In genomic region chr7:30396379-30396778, GRCh38 we compare ENCODE assay signal across 16 cellular contexts.
A peak's percentile ranks its signal among the peaks of the same experiment; 100 is the strongest.
DNase-seq lines count a peak whose midpoint lies in the region; ATAC-seq and TF ChIP-seq lines count a peak whose summit lies in the region.
"Had no signal": no experiment of that assay in that cellular context is flagged by ENCODE, and none has a peak within 500 bp of the region (broad histone marks: within the 10 kb centered on the region; RNA-seq: fewer than 3 reads in every experiment).

No MANE protein-coding gene starts in this region.

- no peaks in the 10 kb centered on the region for H3K9me3 ChIP-seq in heart right ventricle
- H3K9me3 ChIP-seq: SJCRH30 had no signal

- H3K4me3 ChIP-seq in heart right ventricle (no peak overlapping the region), retinal pigment epithelial cell (ENCODE audit: low read length) (no peak overlapping the region)
- H3K4me3 ChIP-seq: SJCRH30 had no signal

- no peaks in the 10 kb centered on the region for H3K36me3 Mint-ChIP-seq in brain
- H3K36me3 Mint-ChIP-seq: mesothelial cell of epicardium had no signal

- no peaks in the 10 kb centered on the region for H3K4me1 Mint-ChIP-seq in brain
- H3K4me1 Mint-ChIP-seq: CD8-positive, alpha-beta memory T cell had no signal

- no peaks in the 10 kb centered on the region for H3K27me3 Mint-ChIP-seq in brain
- H3K27me3 Mint-ChIP-seq: CD8-positive, alpha-beta memory T cell; progenitor cell of endocrine pancreas; stimulated activated naive CD8-positive, alpha-beta T cell treated with anti-CD3 and anti-CD28 coated beads, Interleukin-15, Interleukin-2, amounts not matched to agents 100 ng/mL and 50 ng/mL, for 24 hours had no signal

- TF ChIP-seq CTCF in heart right ventricle (IDR thresholded peaks at IDR 0.05), result peak in 5 of 9 donors; percentile 11 to 39 (median 35)
- TF ChIP-seq CTCF in brain (conservative IDR thresholded peaks at IDR 0.05), result peak; percentile 33 to 47
- peak; percentile 32 for TF ChIP-seq CTCF in retinal pigment epithelial cell (conservative IDR thresholded peaks at IDR 0.05; ENCODE audit: low read depth, low read length)
- TF ChIP-seq CTCF in RWPE1 (conservative IDR thresholded peaks at IDR 0.05; ENCODE audit: low read depth), result no peak; the same call in 1 of the 2 replicates

- no peaks in the 10 kb centered on the region for H3K36me3 ChIP-seq in heart right ventricle

- DNase-seq in heart right ventricle (no peak), Right ventricle myocardium superior (no peak), NAMALWA (ENCODE audit: low spot score) (peak; percentile 33), retinal pigment epithelial cell (ENCODE audit: low read depth) (no peak), NCI-H2107 treated with DMSO at 0.1 percent for 48 hours (lab: John Stamatoyannopoulos, UW; ENCODE audit: unreplicated experiment) (no peak), sciatic nerve (ENCODE audit: low spot score) (no peak), RWPE1 (ENCODE audit: low spot score) (no peak)
- DNase-seq: amniotic stem cell; CD8-positive, alpha-beta memory T cell; NCI-H226; SJCRH30; stimulated activated CD4-positive, alpha-beta T cell treated with anti-CD3 and anti-CD28 coated beads, Interleukin-4, amount 100 ng/mL, for 1 hour had no signal

- H3K9me3 Mint-ChIP-seq in brain, result no peaks in the 10 kb centered on the region
- H3K9me3 Mint-ChIP-seq: CD8-positive, alpha-beta memory T cell; mesothelial cell of epicardium; stimulated activated naive CD8-positive, alpha-beta T cell treated with anti-CD3 and anti-CD28 coated beads, Interleukin-15, Interleukin-2, amounts not matched to agents 100 ng/mL and 50 ng/mL, for 24 hours had no signal

- no peak overlapping the region for H3K4me3 Mint-ChIP-seq in brain
- H3K4me3 Mint-ChIP-seq: CD8-positive, alpha-beta memory T cell; mesothelial cell of epicardium; stimulated activated naive CD8-positive, alpha-beta T cell treated with anti-CD3 and anti-CD28 coated beads, Interleukin-15, Interleukin-2, amounts not matched to agents 100 ng/mL and 50 ng/mL, for 24 hours had no signal

- 77 to 78% methylated on average over 7 of the region's 7 CpGs for WGBS in heart right ventricle, 2 donors

- H3K27ac Mint-ChIP-seq in brain, result no peak overlapping the region
- H3K27ac Mint-ChIP-seq: CD8-positive, alpha-beta memory T cell; mesothelial cell of epicardium; progenitor cell of endocrine pancreas; stimulated activated naive CD8-positive, alpha-beta T cell treated with anti-CD3 and anti-CD28 coated beads, Interleukin-15, Interleukin-2, amounts not matched to agents 100 ng/mL and 50 ng/mL, for 24 hours had no signal

- CTCF ChIA-PET in RWPE1 (lab: Yijun Ruan, JAX), result no interaction called here

- no peaks in the 10 kb centered on the region for H3K4me1 ChIP-seq in heart right ventricle
- H3K4me1 ChIP-seq: SJCRH30 had no signal

- POLR2A ChIA-PET in RWPE1 (lab: Yijun Ruan, JAX; ENCODE audit: low non-redundant PET), result no interaction called here

- H3K27me3 ChIP-seq in heart right ventricle, result no peaks in the 10 kb centered on the region
- H3K27me3 ChIP-seq: SJCRH30 had no signal

- ATAC-seq in heart right ventricle, result no peak
- ATAC-seq in Right ventricle myocardium superior (ENCODE audit: poor library complexity), result no peak
- ATAC-seq in sciatic nerve, result no peak

- intact Hi-C loops in heart right ventricle (cut with DNase I), result no loop called here
- intact Hi-C loops in Right ventricle myocardium superior (cut with DNase I), result no loop called here
- intact Hi-C loops in sciatic nerve (cut with DNase I), result no loop called here

- H3K27ac ChIP-seq in heart right ventricle (no peak overlapping the region), RWPE1 (no peak overlapping the region)
- H3K27ac ChIP-seq: SJCRH30 had no signal
